Comparison of ENCODE assay signal across 9 cellular contexts in the genomic region with DNA sequence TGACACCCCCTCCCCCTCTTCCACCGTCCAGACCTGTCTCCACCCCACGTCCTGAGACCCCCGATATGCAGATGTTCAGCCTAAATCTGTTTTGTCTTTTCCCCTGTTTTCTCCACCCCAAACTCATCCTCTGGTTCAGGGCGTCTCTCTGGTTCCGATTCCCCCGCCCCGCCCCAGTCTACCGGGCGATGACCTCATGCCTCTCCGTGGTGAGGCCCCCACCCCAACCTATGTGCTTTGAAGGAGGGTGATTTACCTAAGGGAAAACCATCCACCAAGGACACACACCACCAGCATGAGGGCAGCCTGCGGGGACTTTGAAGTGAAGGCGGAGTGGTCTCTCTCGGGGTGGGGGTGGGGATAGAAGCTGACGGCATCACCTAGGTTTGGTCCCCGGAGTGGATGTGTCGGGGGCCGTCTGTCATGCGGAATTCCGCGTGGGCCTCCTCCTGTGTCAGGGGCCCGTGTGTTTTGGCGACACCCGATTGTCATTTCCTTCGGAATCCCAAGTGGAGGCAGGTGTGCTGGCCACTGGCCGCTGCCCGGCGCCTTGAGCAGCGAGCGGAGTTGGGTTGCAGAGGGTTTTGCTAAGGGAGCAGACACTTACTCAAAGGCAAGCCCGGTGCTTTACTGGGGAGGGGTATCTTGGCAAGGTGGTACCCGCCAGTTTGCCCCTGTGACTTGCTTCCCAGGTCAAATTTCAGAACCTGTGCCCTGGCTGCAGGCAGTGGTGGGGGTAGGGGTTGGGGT. TPM values are rescaled to one million over a fixed set of nuclear protein-coding genes. Genes with fewer than 3 reads are reported as not detected.
DNase-seq lines count a peak whose midpoint lies in the region; ATAC-seq and TF ChIP-seq lines count a peak whose summit lies in the region.
"Had no signal": no experiment of that assay in that cellular context is flagged by ENCODE, and none has a peak within 500 bp of the region (broad histone marks: within the 10 kb centered on the region; RNA-seq: fewer than 3 reads in every experiment).

No MANE protein-coding gene starts in this region.

- H3K27ac ChIP-seq in heart right ventricle (peak overlapping the region in 5 of 10 donors; percentile 7 to 96 (median 94)), right cardiac atrium (ENCODE audit: low read length) (no peak overlapping the region), gastrocnemius medialis (peak overlapping the region; percentile 76 to 90 (median 84))

- H3K4me1 ChIP-seq in heart right ventricle (peaks cover 5 to 56% (median 30%) of the 10 kb centered on the region in 9 donors), right cardiac atrium (ENCODE audit: control insufficient read depth, insufficient read depth, low read length) (no peaks in the 10 kb centered on the region), gastrocnemius medialis (peaks cover 11 to 40% of the 10 kb centered on the region in 2 donors)

- TF ChIP-seq POLR2A in gastrocnemius medialis (IDR thresholded peaks at IDR 0.05) = no peak

- ATAC-seq in heart right ventricle = no peak
- no peak for ATAC-seq in Right ventricle myocardium superior (ENCODE audit: poor library complexity)
- peak in 1 of 2 donors; percentile 2 for ATAC-seq in right cardiac atrium
- no peak for ATAC-seq in gastrocnemius medialis
- ATAC-seq in HG03571 (IDR thresholded peaks at IDR 0.05; ENCODE audit: unreplicated experiment) = no peak
- no peak for ATAC-seq in HG03521 (IDR thresholded peaks at IDR 0.05; ENCODE audit: unreplicated experiment)

- H3K4me3 ChIP-seq in heart right ventricle (peak overlapping the region; percentile 77 to 100 (median 96)), right cardiac atrium (ENCODE audit: low read length) (peak overlapping the region; percentile 98), gastrocnemius medialis (peak overlapping the region; percentile 56 to 90 (median 82))

- DNase-seq in heart right ventricle (no peak), Right ventricle myocardium superior (no peak), right cardiac atrium (no peak), gastrocnemius medialis (no peak), posterior vena cava (ENCODE audit: low spot score) (no peak)
- DNase-seq in activated effector memory CD4-positive, alpha-beta T cell treated with anti-CD3 and anti-CD28 coated beads, Interleukin-2, amount 50 U/mL, for 16 hours = peak; percentile 81

- intact Hi-C loops in heart right ventricle (cut with DNase I) (loop anchor here in 2 of 10 donors (2.0 to 10.0 kb wide), 2 partner anchors 65 to 1573 kb away; a partner anchor contains a TSS), Right ventricle myocardium superior (cut with DNase I) (no loop called here), right cardiac atrium (cut with DNase I) (no loop called here), gastrocnemius medialis (cut with DNase I; ENCODE audit: low total_unique reads) (loop anchor here (2.0 to 10.0 kb wide), 3 partner anchors 65 to 553 kb away; a partner anchor contains a TSS), posterior vena cava (cut with DNase I) (no loop called here)

- TF ChIP-seq CTCF in heart right ventricle (IDR thresholded peaks at IDR 0.05) (no peak), gastrocnemius medialis (IDR thresholded peaks at IDR 0.05 in 4 of 5, conservative IDR thresholded peaks at IDR 0.05 in 1 of 5) (no peak)

- WGBS in heart right ventricle, 2 donors = 31 to 32% methylated on average over 31 of the region's 31 CpGs
- 29% methylated on average over 31 of the region's 31 CpGs for WGBS in right cardiac atrium

- no peaks in the 10 kb centered on the region for H3K27me3 ChIP-seq in heart right ventricle
- H3K27me3 ChIP-seq in right cardiac atrium (ENCODE audit: control insufficient read depth, insufficient read depth) = no peaks in the 10 kb centered on the region
- H3K27me3 ChIP-seq in gastrocnemius medialis = no peaks in the 10 kb centered on the region

- H3K9me3 ChIP-seq in heart right ventricle (no peaks in the 10 kb centered on the region), right cardiac atrium (ENCODE audit: control insufficient read depth, low read length) (no peaks in the 10 kb centered on the region), gastrocnemius medialis (no peaks in the 10 kb centered on the region)

- in situ Hi-C loops in gastrocnemius medialis (cut with MboI; ENCODE audit: low sequenced_read_pairs in 4 of 4) = no loop called here

- peaks cover 0 to 34% (median 0%) of the 10 kb centered on the region in 9 donors for H3K36me3 ChIP-seq in heart right ventricle
- no peaks in the 10 kb centered on the region for H3K36me3 ChIP-seq in gastrocnemius medialis

RNA-seq across cellular contexts. Expression of a gene that starts 1.4 kb away (rescaled TPM):
- total RNA-seq in heart right ventricle (10 to 100 TPM; 21.0 to 30.8 (median 27.1) TPM), Right ventricle myocardium superior (19.0 TPM), right cardiac atrium (10 to 100 TPM; 18.6 to 23.3 (median 21.8) TPM), gastrocnemius medialis (10 to 100 TPM; 15.9 to 32.0 (median 21.0) TPM), posterior vena cava (10 to 100 TPM; 29.0 to 29.5 TPM)
- polyA plus RNA-seq in heart right ventricle (10 to 100 TPM; 13.5 to 15.2 TPM), right cardiac atrium (14.3 TPM)

RNA-seq across cellular contexts. Expression of a gene that starts 7.1 kb away (rescaled TPM):
- total RNA-seq in heart right ventricle = 10 to 100 TPM in 5 of 10 donors, 1 to 10 TPM in 5; 7.2 to 14.9 (median 9.4) TPM
- 10 to 100 TPM; 13.2 to 30.4 TPM for polyA plus RNA-seq in heart right ventricle
- total RNA-seq in Right ventricle myocardium superior = 10.5 TPM
- total RNA-seq in right cardiac atrium = 10 to 100 TPM in 3 of 4 donors, 1 to 10 TPM in 1; 9.8 to 14.2 (median 11.4) TPM
- 14.8 TPM for polyA plus RNA-seq in right cardiac atrium
- 10 to 100 TPM; 15.3 to 59.5 (median 42.8) TPM for total RNA-seq in gastrocnemius medialis
- 10 to 100 TPM; 10.1 to 10.7 TPM for total RNA-seq in posterior vena cava

RNA-seq across cellular contexts. Expression of a gene that starts 24.3 kb away (rescaled TPM):
- not detected for total RNA-seq in heart right ventricle
- not detected for polyA plus RNA-seq in heart right ventricle
- not detected for total RNA-seq in Right ventricle myocardium superior
- total RNA-seq in right cardiac atrium = not detected
- not detected for polyA plus RNA-seq in right cardiac atrium
- total RNA-seq in gastrocnemius medialis = not detected
- total RNA-seq in posterior vena cava = not detected
- total RNA-seq: dermis microvascular lymphatic vessel endothelial cell had no signal

RNA-seq across cellular contexts. Expression of a gene that starts 27.2 kb away (rescaled TPM):
- total RNA-seq in heart right ventricle = not detected
- not detected for polyA plus RNA-seq in heart right ventricle
- not detected for total RNA-seq in Right ventricle myocardium superior
- total RNA-seq in right cardiac atrium = not detected
- not detected for polyA plus RNA-seq in right cardiac atrium
- total RNA-seq in gastrocnemius medialis = not detected
- not detected for total RNA-seq in posterior vena cava
- total RNA-seq: dermis microvascular lymphatic vessel endothelial cell had no signal

RNA-seq across cellular contexts. Expression of a gene that starts 31.4 kb away (rescaled TPM):
- total RNA-seq in heart right ventricle (1 to 10 TPM in 2 of 10 donors, under 1 TPM in 8; 0.38 to 1.3 (median 0.79) TPM), Right ventricle myocardium superior (0.46 TPM), right cardiac atrium (1 to 10 TPM in 1 of 4 donors, under 1 TPM in 1, not detected in 2; 0.97 to 1.2 TPM), gastrocnemius medialis (not detected), posterior vena cava (1 to 10 TPM in 1 of 2 donors, under 1 TPM in 1; 0.90 to 2.6 TPM)
- polyA plus RNA-seq in heart right ventricle (under 1 TPM in 1 of 2 donors, not detected in 1; 0.09 TPM), right cardiac atrium (0.20 TPM)
- total RNA-seq: dermis microvascular lymphatic vessel endothelial cell had no signal
